17 cellular contexts compared by ENCODE assay signal in genomic region chr3:146502887-146503458, GRCh38. TPM values are rescaled to one million over a fixed set of nuclear protein-coding genes. Genes with fewer than 3 reads are reported as not detected.
DNase-seq lines count a peak whose midpoint lies in the region; ATAC-seq, FAIRE-seq and TF ChIP-seq lines count a peak whose summit lies in the region.
"Had no signal": no experiment of that assay in that cellular context is flagged by ENCODE, and none has a peak within 500 bp of the region (broad histone marks: within the 10 kb centered on the region; RNA-seq: fewer than 3 reads in every experiment).

No MANE protein-coding gene starts in this region.

- H2BK120ac ChIP-seq in H1 (replicated peaks; ENCODE audit: low read depth, low read length), result no peak overlapping the region

- no peak for DNase-seq in Caco-2
- no peak for DNase-seq in H1 (ENCODE audit: low read depth in 1 of 2, low spot score in 2 of 2)
- no peak for DNase-seq in esophagus muscularis mucosa (ENCODE audit: extremely low spot score)
- DNase-seq in T-helper 2 cell, result no peak
- no peak for DNase-seq in heart right ventricle
- DNase-seq: activated CD4-positive, alpha-beta T cell treated with anti-CD3 and anti-CD28 coated beads, Interleukin-2, amount 10 ng/mL, durations not matched to agents 7 days and 5 days; anterior cingulate cortex; testis had no signal

- no peak overlapping the region for H3K4me3 Mint-ChIP-seq in Caco-2 (ENCODE audit: unreplicated experiment)
- H3K4me3 Mint-ChIP-seq: activated CD4-positive, alpha-beta T cell treated with anti-CD3 and anti-CD28 coated beads, Interleukin-2, amount 10 ng/mL, durations not matched to agents 7 days and 5 days; GM23338; nephron had no signal

- peak overlapping the region; percentile 70 for H3K4me2 ChIP-seq in OCI-LY3 (ENCODE audit: low read length)
- no peak overlapping the region for H3K4me2 ChIP-seq in H1 (ENCODE audit: insufficient read depth in 1 of 2, low read depth in 2 of 2, low read length in 2 of 2)

- H3K4me3 ChIP-seq in Caco-2 (ENCODE audit: low read depth, low read length) (no peak overlapping the region), OCI-LY3 (ENCODE audit: low read length) (peak overlapping the region; percentile 47), H1 (ENCODE audit: extremely low read depth in 1 of 4, insufficient read depth in 2 of 4, low read depth in 3 of 4, low read length in 4 of 4) (no peak overlapping the region), mucosa of rectum (ENCODE audit: low read length in 2 of 2) (no peak overlapping the region), esophagus muscularis mucosa (no peak overlapping the region), heart right ventricle (no peak overlapping the region)
- H3K4me3 ChIP-seq: GM23338, right atrium auricular region had no signal

- H3K9me3 ChIP-seq in Caco-2 (no peaks in the 10 kb centered on the region), OCI-LY3 (ENCODE audit: insufficient read depth, low read length) (no peaks in the 10 kb centered on the region), H1 (ENCODE audit: insufficient read depth in 2 of 2, low read depth in 1 of 2, low read length in 1 of 2) (no peaks in the 10 kb centered on the region), mucosa of rectum (ENCODE audit: control insufficient read depth in 2 of 2, low read length in 2 of 2) (no peaks in the 10 kb centered on the region), esophagus muscularis mucosa (no peaks in the 10 kb centered on the region), heart right ventricle (peaks cover 0 to under 1% (median 0%) of the 10 kb centered on the region in 11 donors)
- H3K9me3 ChIP-seq: right atrium auricular region, testis had no signal

- TF ChIP-seq EP300 in H1 (IDR thresholded peaks at IDR 0.05; ENCODE audit: borderline replicate concordance in 1 of 2, low read depth in 2 of 2, low read length in 2 of 2) (no peak), esophagus muscularis mucosa (IDR thresholded peaks at IDR 0.05) (no peak)

- H3K18ac ChIP-seq in H1 (ENCODE audit: extremely low read depth, low read length), result no peak overlapping the region

- H3K4me1 Mint-ChIP-seq in Caco-2 (ENCODE audit: low read depth, unreplicated experiment), result peaks cover 17% of the 10 kb centered on the region

- no peak overlapping the region for H3K14ac ChIP-seq in H1 (ENCODE audit: insufficient read length)

- TF ChIP-seq POLR2A in H1 (IDR thresholded peaks at IDR 0.05; ENCODE audit: control extremely low read depth in 1 of 2, low read depth in 2 of 2, low read length in 2 of 2) (no peak), esophagus muscularis mucosa (IDR thresholded peaks at IDR 0.05; ENCODE audit: low read depth) (no peak)

- H3K23me2 ChIP-seq in H1 (ENCODE audit: low read depth, low read length), result no peaks in the 10 kb centered on the region; the same call in 1 of the 2 replicates

- no peak overlapping the region for H2AK5ac ChIP-seq in H1 (ENCODE audit: low read depth, low read length)

- intact Hi-C loops in Caco-2 (cut with micrococcal nuclease; ENCODE audit: unreplicated experiment) (loop anchor here (1.0 kb wide), 1 partner anchor 74 kb away; no protein-coding TSS in a partner anchor), esophagus muscularis mucosa (cut with DNase I) (no loop called here), heart right ventricle (cut with DNase I) (no loop called here)

- no peaks in the 10 kb centered on the region for H3K27me3 Mint-ChIP-seq in Caco-2 (ENCODE audit: insufficient read depth, unreplicated experiment)
- H3K27me3 Mint-ChIP-seq: activated CD4-positive, alpha-beta T cell treated with anti-CD3 and anti-CD28 coated beads, Interleukin-2, amount 10 ng/mL, durations not matched to agents 7 days and 5 days had no signal

- no peak overlapping the region for H3K4ac ChIP-seq in H1 (replicated peaks; ENCODE audit: insufficient read length, low read depth, low read length)

- H2AFZ ChIP-seq in OCI-LY3 (ENCODE audit: low read depth, low read length), result no peak overlapping the region; the same call in 1 of the 2 replicates
- H2AFZ ChIP-seq in H1 (ENCODE audit: low read length), result no peak overlapping the region

- no peak overlapping the region for H4K91ac ChIP-seq in H1 (replicated peaks; ENCODE audit: insufficient read length, low read length)

- no peak for FAIRE-seq in H1 (lab: Jason Lieb, UNC)

- H4K8ac ChIP-seq in H1 (ENCODE audit: extremely low read depth, insufficient read depth, low read length), result no peak overlapping the region

- CTCF ChIA-PET in Caco-2 (lab: Charles Lee) (no interaction called here), H1 (lab: Charles Lee; ENCODE audit: partially characterized antibody) (interaction anchor here (0.6 to 1.1 kb wide), 2 partner anchors 78 to 1216 kb away, joined by 3 to 4 read pairs; no protein-coding TSS in a partner anchor)

- H3K36me3 ChIP-seq in Caco-2 (ENCODE audit: control insufficient read depth, insufficient read depth, low read length) (no peaks in the 10 kb centered on the region), OCI-LY3 (replicated peaks; ENCODE audit: low read depth, low read length) (peaks cover 8% of the 10 kb centered on the region), H1 (ENCODE audit: control insufficient read depth in 2 of 4, insufficient read depth in 4 of 4, low read length in 3 of 4) (no peaks in the 10 kb centered on the region), mucosa of rectum (ENCODE audit: control insufficient read depth in 2 of 2, insufficient read depth in 2 of 2, low read length in 2 of 2) (no peaks in the 10 kb centered on the region), esophagus muscularis mucosa (no peaks in the 10 kb centered on the region), heart right ventricle (no peaks in the 10 kb centered on the region)
- H3K36me3 ChIP-seq: right atrium auricular region had no signal

- TF ChIP-seq CTCF in Caco-2 (IDR thresholded peaks at IDR 0.05; ENCODE audit: insufficient read depth in 1 of 2, low read depth in 1 of 2, low read length in 1 of 2, severe bottlenecking in 1 of 2, unreplicated experiment in 1 of 2) (no peak), OCI-LY3 (IDR thresholded peaks at IDR 0.05; ENCODE audit: low read depth, low read length) (no peak), H1 (IDR thresholded peaks at IDR 0.05; ENCODE audit: control extremely low read depth in 1 of 3, insufficient read depth in 1 of 3, low read depth in 1 of 3, low read length in 3 of 3) (no peak), esophagus muscularis mucosa (IDR thresholded peaks at IDR 0.05) (no peak), heart right ventricle (IDR thresholded peaks at IDR 0.05) (no peak)

- H3K27me3 ChIP-seq in Caco-2 (replicated peaks; ENCODE audit: control insufficient read depth, insufficient read depth, low read length) (no peaks in the 10 kb centered on the region), OCI-LY3 (ENCODE audit: low read depth, low read length) (no peaks in the 10 kb centered on the region), H1 (replicated peaks in 1 of 4; ENCODE audit: control insufficient read depth in 3 of 4, extremely low read depth in 1 of 4, insufficient read depth in 3 of 4, low read length in 3 of 4) (peaks cover 0 to 1% (median 0%) of the 10 kb centered on the region in 4 experiments; a peak in 1 of 7 replicates), mucosa of rectum (ENCODE audit: control insufficient read depth in 2 of 2, insufficient read depth in 2 of 2, low read length in 2 of 2) (no peaks in the 10 kb centered on the region), esophagus muscularis mucosa (no peaks in the 10 kb centered on the region), heart right ventricle (no peaks in the 10 kb centered on the region)
- H3K27me3 ChIP-seq: right atrium auricular region, testis had no signal

- no peaks in the 10 kb centered on the region for H3K79me1 ChIP-seq in H1 (ENCODE audit: low read depth, low read length)

- no peak overlapping the region for H3K23ac ChIP-seq in H1 (ENCODE audit: insufficient read length)

- no peak overlapping the region for H3K56ac ChIP-seq in H1 (replicated peaks; ENCODE audit: insufficient read length, low read depth, low read length)

- WGBS in H1 (ENCODE audit: extremely low coverage in 1 of 2, insufficient coverage in 1 of 2, insufficient read length in 1 of 2, insufficient replicate concordance in 2 of 2, low coverage in 1 of 2, low lambda C conversion rate in 2 of 2, missing lambda C conversion rate in 1 of 2), 2 experiments, result 94% methylated on average over 1 of the region's 1 CpG; no CpG with 5 or more reads in 1 of the 2 experiments
- WGBS in esophagus muscularis mucosa, result 88% methylated on average over 1 of the region's 1 CpG
- WGBS in heart right ventricle, 2 donors, result 92 to 93% methylated on average over 1 of the region's 1 CpG

- H3K9ac ChIP-seq in OCI-LY3 (ENCODE audit: low read length) (peak overlapping the region; percentile 42; the same call in 1 of the 2 replicates), H1 (replicated peaks in 1 of 4; ENCODE audit: extremely low read depth in 1 of 4, low read depth in 3 of 4, low read length in 3 of 4) (no peak overlapping the region), mucosa of rectum (ENCODE audit: low read depth in 1 of 2, low read length in 2 of 2) (no peak overlapping the region)

- no TSS peak for BruUV-seq in Caco-2 (replicated peaks; lab: Mats Ljungman, UMichigan)

- POLR2A ChIA-PET in Caco-2 (lab: Charles Lee), result no interaction called here
- POLR2A ChIA-PET in H1 (lab: Charles Lee; ENCODE audit: partially characterized antibody), result interaction anchor here (0.6 kb wide), 1 partner anchor 29 kb away, joined by 3 read pairs; no protein-coding TSS in a partner anchor

- no peak overlapping the region for H2BK15ac ChIP-seq in H1 (ENCODE audit: low read length)

- ATAC-seq in GM19467 (IDR thresholded peaks at IDR 0.05; ENCODE audit: unreplicated experiment) (no peak), heart right ventricle (no peak)
- ATAC-seq: Right ventricle myocardium inferior had no signal

- no peak overlapping the region for H2BK5ac ChIP-seq in H1 (ENCODE audit: low read depth, low read length)

- H2BK20ac ChIP-seq in H1 (ENCODE audit: low read length), result no peak overlapping the region

- H2BK12ac ChIP-seq in H1 (ENCODE audit: low read depth, low read length), result peak overlapping the region; percentile 12

- H3K79me2 ChIP-seq in OCI-LY3 (ENCODE audit: low read length) (no peaks in the 10 kb centered on the region), H1 (ENCODE audit: control insufficient read depth in 1 of 2, insufficient read depth in 2 of 2, low read length in 2 of 2) (no peaks in the 10 kb centered on the region)

- H3K4me1 ChIP-seq in Caco-2 (peaks cover 25% of the 10 kb centered on the region; the same call in 1 of the 2 replicates), OCI-LY3 (ENCODE audit: low read length) (peaks cover 56% of the 10 kb centered on the region), H1 (replicated peaks in 1 of 4; ENCODE audit: control insufficient read depth in 3 of 4, insufficient read depth in 4 of 4, low read length in 3 of 4) (peaks cover 0 to 7% (median 6%) of the 10 kb centered on the region in 4 experiments; a peak in 4 of 7 replicates), mucosa of rectum (ENCODE audit: control insufficient read depth in 2 of 2, insufficient read depth in 2 of 2, low read length in 2 of 2) (peaks cover 25 to 47% of the 10 kb centered on the region in 2 donors), esophagus muscularis mucosa (peaks cover 0 to 17% (median 6%) of the 10 kb centered on the region in 4 donors), heart right ventricle (peaks cover 4 to 43% (median 20%) of the 10 kb centered on the region in 9 donors)
- H3K4me1 ChIP-seq: testis had no signal

- no peaks in the 10 kb centered on the region for H3K9me3 Mint-ChIP-seq in Caco-2 (ENCODE audit: unreplicated experiment)
- H3K9me3 Mint-ChIP-seq: activated CD4-positive, alpha-beta T cell treated with anti-CD3 and anti-CD28 coated beads, Interleukin-2, amount 10 ng/mL, durations not matched to agents 7 days and 5 days had no signal

- H4K20me1 ChIP-seq in OCI-LY3 (ENCODE audit: insufficient read depth, low read length), result no peaks in the 10 kb centered on the region
- H4K20me1 ChIP-seq in H1 (replicated peaks in 1 of 2; ENCODE audit: control insufficient read depth in 1 of 2, insufficient read depth in 2 of 2, low read length in 2 of 2), result no peaks in the 10 kb centered on the region

- TF ChIP-seq RAD21 in H1 (IDR thresholded peaks at IDR 0.05 in 1 of 2, conservative IDR thresholded peaks at IDR 0.05 in 1 of 2; ENCODE audit: low read depth in 2 of 2, low read length in 2 of 2), result no peak

- H3K27ac Mint-ChIP-seq in Caco-2 (ENCODE audit: unreplicated experiment), result peak overlapping the region; percentile 43
- H3K27ac Mint-ChIP-seq: activated CD4-positive, alpha-beta T cell treated with anti-CD3 and anti-CD28 coated beads, Interleukin-2, amount 10 ng/mL, durations not matched to agents 7 days and 5 days had no signal

- H3K27ac ChIP-seq in OCI-LY3 (ENCODE audit: low read length) (peak overlapping the region; percentile 84), H1 (ENCODE audit: low read depth, low read length) (no peak overlapping the region), mucosa of rectum (ENCODE audit: low read depth in 2 of 2, low read length in 2 of 2) (peak overlapping the region; percentile 77 to 80), esophagus muscularis mucosa (replicated peaks in 1 of 4) (no peak overlapping the region), heart right ventricle (peak overlapping the region in 1 of 10 donors; percentile 48)
- H3K27ac ChIP-seq: right atrium auricular region, testis had no signal

- H3K36me3 Mint-ChIP-seq in Caco-2 (ENCODE audit: insufficient read depth, unreplicated experiment), result no peaks in the 10 kb centered on the region

- no peak overlapping the region for H4K5ac ChIP-seq in H1 (ENCODE audit: insufficient read length, low read depth, low read length)

RNA-seq across cellular contexts. Expression of gene PLSCR2, which starts 33.6 kb away (rescaled TPM):
- total RNA-seq in Caco-2 (2022) (not detected in 2 replicates), esophagus muscularis mucosa (under 1 TPM in 1 of 4 donors, not detected in 3; 0.69 TPM), heart right ventricle (not detected)
- not detected in 2 replicates for total RNA-seq in H1 (2021; fragmentation: NEBNext Ultra II Directional; extraction: Animal tissue kit (Norgen Biotek cat#: 25700))
- polyA plus RNA-seq in H1 (2011; rRNA removed) (not detected in 2 replicates), heart right ventricle (not detected)
- not detected for polyA plus RNA-seq in H1 (2011; cell fraction: cytosol; rRNA removed)
- not detected for polyA plus RNA-seq in H1 (2011; cell fraction: nucleus; rRNA removed)
- polyA plus RNA-seq in H1 (2012, experiment 1 of 2), result not detected in 4 replicates
- polyA plus RNA-seq in H1 (2012, experiment 2 of 2), result not detected
- not detected for polyA plus RNA-seq in H1 (2013, experiment 1 of 2)
- polyA plus RNA-seq in H1 (2013, experiment 2 of 2), result not detected
- polyA minus RNA-seq in H1 (2011; rRNA and poly(A)+ RNA removed), result 0.12 TPM in 1 of 2 replicates, not detected in the other
- not detected for polyA minus RNA-seq in H1 (2011; cell fraction: cytosol; rRNA and poly(A)+ RNA removed)
- polyA minus RNA-seq in H1 (2011; cell fraction: nucleus; rRNA and poly(A)+ RNA removed), result not detected
- total RNA-seq: GM23338, right atrium auricular region, Right ventricle myocardium inferior had no signal
- polyA plus RNA-seq: fibroblast of lung, liver had no signal

RNA-seq across cellular contexts. Expression of gene PLSCR1, which starts 41.4 kb away (rescaled TPM):
- total RNA-seq in Caco-2 (2022) (112 and 116 TPM in 2 replicates), esophagus muscularis mucosa (100 to 1,000 TPM in 1 of 4 donors, 10 to 100 TPM in 3; 40.7 to 221 (median 58.2) TPM), heart right ventricle (10 to 100 TPM; 11.7 to 72.6 (median 22.5) TPM)
- total RNA-seq in H1 (2021; fragmentation: NEBNext Ultra II Directional; extraction: Animal tissue kit (Norgen Biotek cat#: 25700)), result 48.3 and 48.5 TPM in 2 replicates
- polyA plus RNA-seq in H1 (2011; rRNA removed) (30.4 and 32.2 TPM in 2 replicates), heart right ventricle (10 to 100 TPM; 12.1 to 16.9 TPM)
- 38.8 TPM for polyA plus RNA-seq in H1 (2011; cell fraction: cytosol; rRNA removed)
- polyA plus RNA-seq in H1 (2011; cell fraction: nucleus; rRNA removed), result 40.4 TPM
- 27.5 to 38.0 TPM (median 33.7 TPM) in 4 replicates for polyA plus RNA-seq in H1 (2012, experiment 1 of 2)
- 9.5 TPM for polyA plus RNA-seq in H1 (2012, experiment 2 of 2)
- polyA plus RNA-seq in H1 (2013, experiment 1 of 2), result 26.9 TPM
- polyA plus RNA-seq in H1 (2013, experiment 2 of 2), result 27.4 TPM
- polyA minus RNA-seq in H1 (2011; rRNA and poly(A)+ RNA removed), result 25.0 and 32.9 TPM in 2 replicates
- 19.1 TPM for polyA minus RNA-seq in H1 (2011; cell fraction: cytosol; rRNA and poly(A)+ RNA removed)
- 55.5 TPM for polyA minus RNA-seq in H1 (2011; cell fraction: nucleus; rRNA and poly(A)+ RNA removed)

Comparison
In these comparisons a context has a peak if more than half of its experiments do, and no peak if none do; other contexts are left out.
1. H3K27ac ChIP-seq: peak in OCI-LY3 (single experiment) and mucosa of rectum (2 of 2); none in H1 (single experiment) and esophagus muscularis mucosa (0 of 4).